Comparison of ENCODE assay signal across 17 cellular contexts in the genomic region with DNA sequence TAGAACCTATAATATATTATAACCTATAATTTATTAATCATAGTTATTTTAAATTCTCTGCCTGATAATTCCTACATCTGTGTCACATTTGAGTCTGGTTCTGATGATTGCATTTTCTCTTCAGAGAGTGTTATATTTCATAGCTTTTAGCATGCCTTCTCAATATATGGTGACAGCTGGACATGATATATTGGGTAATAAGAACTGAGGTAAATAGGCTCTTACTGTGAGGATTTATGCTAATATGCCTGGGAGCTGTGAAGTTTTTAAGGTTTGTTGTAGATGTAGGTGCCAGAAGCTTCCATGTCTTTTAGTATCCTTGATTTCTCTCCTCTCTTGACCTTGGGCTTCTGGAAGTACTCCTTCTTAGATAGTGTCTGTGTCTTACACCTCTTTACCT.
DNase-seq lines count a peak whose midpoint lies in the region; FAIRE-seq and TF ChIP-seq lines count a peak whose summit lies in the region.
"Had no signal": no experiment of that assay in that cellular context is flagged by ENCODE, and none has a peak within 500 bp of the region (broad histone marks: within the 10 kb centered on the region; RNA-seq: fewer than 3 reads in every experiment).

No MANE protein-coding gene starts in this region.

- H3K27me3 ChIP-seq in A673 (replicated peaks; ENCODE audit: insufficient read depth, low read depth, low read length, poor library complexity) (peaks cover 13% of the 10 kb centered on the region), ascending aorta (no peaks in the 10 kb centered on the region)
- H3K27me3 ChIP-seq: BLaER1 had no signal

- no peak for FAIRE-seq in GM12892 (lab: Jason Lieb, UNC)
- FAIRE-seq: H1 had no signal

- H3K36me3 ChIP-seq in A673 (ENCODE audit: insufficient read depth, low read length, poor library complexity, severe bottlenecking), result no peaks in the 10 kb centered on the region
- H3K36me3 ChIP-seq in ascending aorta, result no peaks in the 10 kb centered on the region
- H3K36me3 ChIP-seq: BLaER1, HAP-1 had no signal

- no peak for TF ChIP-seq POLR2A in GM12892 (IDR thresholded peaks at IDR 0.05; ENCODE audit: low read depth, low read length)

- H3K4me1 ChIP-seq in A673 (ENCODE audit: insufficient read depth, low read length, poor library complexity, severe bottlenecking), result no peaks in the 10 kb centered on the region
- H3K4me1 ChIP-seq in ascending aorta, result no peaks in the 10 kb centered on the region
- H3K4me1 ChIP-seq: BLaER1, HAP-1 had no signal

- intact Hi-C loops in A673 (cut with micrococcal nuclease; ENCODE audit: unreplicated experiment), result no loop called here
- intact Hi-C loops in ascending aorta (cut with DNase I), result no loop called here

- H3K9me3 ChIP-seq in A673 (ENCODE audit: low read depth, low read length, poor library complexity, severe bottlenecking) (no peaks in the 10 kb centered on the region), ascending aorta (no peaks in the 10 kb centered on the region)
- H3K9me3 ChIP-seq: BLaER1, Caco-2, HAP-1 had no signal

- no peak overlapping the region for H3K27ac ChIP-seq in A673 (ENCODE audit: low read depth, low read length, poor library complexity, severe bottlenecking)
- no peak overlapping the region for H3K27ac ChIP-seq in ascending aorta
- H3K27ac ChIP-seq: 22Rv1, BLaER1, HL-60 had no signal

- CTCF ChIA-PET in A673 (lab: Charles Lee), result no interaction called here

- H3K4me3 ChIP-seq in A673 (ENCODE audit: low read depth, low read length, poor library complexity, severe bottlenecking) (no peak overlapping the region), ascending aorta (no peak overlapping the region)
- H3K4me3 ChIP-seq: BLaER1, HAP-1 had no signal

- no TSS peak for BruUV-seq in A673 (replicated peaks; lab: Mats Ljungman, UMichigan)

- TF ChIP-seq CTCF in A673 (conservative IDR thresholded peaks at IDR 0.05; ENCODE audit: low read depth, low read length), result no peak
- no peak for TF ChIP-seq CTCF in ascending aorta (IDR thresholded peaks at IDR 0.05)

- POLR2A ChIA-PET in A673 (lab: Charles Lee; ENCODE audit: low non-redundant PET), result interaction anchor here (0.6 kb wide), 1 partner anchor 61 kb away, joined by 3 read pairs; no protein-coding TSS in a partner anchor

- DNase-seq in NCI-H1694 treated with DMSO at 0.1 percent for 48 hours (lab: John Stamatoyannopoulos, UW) (peak; percentile 15), NCI-H1694 (lab: John Stamatoyannopoulos, UW) (no peak), A673 (ENCODE audit: low spot score) (peak; percentile 14), NCI-H1417 treated with DMSO at 0.1 percent for 48 hours (lab: John Stamatoyannopoulos, UW) (peak; percentile 72), NCI-H69 (lab: John Stamatoyannopoulos, UW) (peak; percentile 79), ascending aorta (ENCODE audit: low spot score in 2 of 2) (no peak), GM12892 (ENCODE audit: insufficient read length) (no peak), NAMALWA (ENCODE audit: low spot score) (no peak)
- DNase-seq: AML-193; Caco-2; CD8-positive, alpha-beta memory T cell; GF-D8 had no signal

Comparison
In these comparisons a context has a peak if more than half of its experiments do, and no peak if none do; other contexts are left out.
1. DNase-seq: peak in NCI-H1694 treated with DMSO at 0.1 percent for 48 hours (single experiment), A673 (single experiment), NCI-H1417 treated with DMSO at 0.1 percent for 48 hours (single experiment) and NCI-H69 (single experiment); none in NCI-H1694 (single experiment), ascending aorta (0 of 2), GM12892 (single experiment) and NAMALWA (single experiment).